39 cellular contexts compared by ENCODE assay signal in the genomic region with DNA sequence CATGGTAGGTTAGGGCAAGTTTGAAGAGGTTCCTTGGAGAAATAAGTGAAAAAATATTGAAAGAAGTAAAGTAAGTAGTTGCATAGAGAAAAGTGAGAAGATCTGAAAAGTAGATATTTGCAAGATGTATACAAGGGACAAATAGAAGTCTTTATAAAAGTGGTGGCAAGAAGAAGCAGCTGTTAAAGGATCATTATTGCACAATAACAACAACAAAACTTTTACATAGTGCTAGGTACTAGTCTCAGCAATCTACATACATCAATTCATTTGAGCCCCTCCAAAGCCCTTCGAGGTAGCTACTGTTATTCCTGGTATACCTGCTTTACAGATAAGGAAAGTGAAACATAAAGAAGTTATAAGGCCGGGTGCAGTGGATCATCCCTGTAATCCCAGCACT.
"Had no signal": no experiment of that assay in that cellular context is flagged by ENCODE, and none has a peak within 500 bp of the region (broad histone marks: within the 10 kb centered on the region; RNA-seq: fewer than 3 reads in every experiment).

No MANE protein-coding gene starts in this region.

- H3K27ac ChIP-seq: adrenal gland, ascending aorta, body of pancreas, brain microvascular endothelial cell, breast epithelium, cardiac muscle cell had no signal

- H3K27me3 ChIP-seq: adrenal gland, ascending aorta, body of pancreas, brain microvascular endothelial cell, breast epithelium, cardiac muscle cell had no signal

- DNase-seq: activated effector memory CD4-positive, alpha-beta T cell treated with anti-CD3 and anti-CD28 coated beads, Interleukin-2, amount 50 U/mL, for 16 hours; activated effector memory CD4-positive, alpha-beta T cell treated with Interleukin-2 at 50 U/mL for 16 hours; activated gamma-delta T cell; activated gamma-delta T cell treated with Interleukin-2 at 50 U/mL for 16 hours; activated naive CD4-positive, alpha-beta T cell; activated naive CD4-positive, alpha-beta T cell treated with anti-CD3 and anti-CD28 coated beads for 36 hours; activated naive CD4-positive, alpha-beta T cell treated with anti-CD3 and anti-CD28 coated beads, Interleukin-2, amount 10 ng/mL, durations not matched to agents 7 days and 5 days; activated naive CD4-positive, alpha-beta T cell treated with anti-CD3 and anti-CD28 coated beads, Interleukin-2, amount 50 U/mL, for 16 hours; activated naive CD4-positive, alpha-beta T cell treated with Interleukin-2 at 50 U/mL for 16 hours; activated naive CD8-positive, alpha-beta T cell treated with anti-CD3 and anti-CD28 coated beads for 36 hours; activated naive CD8-positive, alpha-beta T cell treated with anti-CD3 and anti-CD28 coated beads, Interleukin-2, amount 10 ng/mL, durations not matched to agents 7 days and 5 days; activated naive CD8-positive, alpha-beta T cell treated with anti-CD3 and anti-CD28 coated beads, Interleukin-2, amount 50 U/mL, for 24 hours; activated T-cell treated with anti-CD3 and anti-CD28 coated beads, Interleukin-2, amount 50 U/mL, for 4 hours; activated T-cell treated with anti-CD3 and anti-CD28 coated beads, Interleukin-2, amount 50 U/mL, for 48 hours; activated T-cell treated with anti-CD3 and anti-CD28 coated beads, Interleukin-2, amount 50 U/mL, for 72 hours; adrenal gland; amniotic stem cell; amygdala; anterior cingulate cortex; aorta; body of pancreas; brain microvascular endothelial cell; caudate nucleus; central memory CD4-positive, alpha-beta T cell; cerebellar nuclear complex had no signal

- H3K4me3 Mint-ChIP-seq: activated naive CD4-positive, alpha-beta T cell treated with anti-CD3 and anti-CD28 coated beads for 36 hours; activated naive CD4-positive, alpha-beta T cell treated with anti-CD3 and anti-CD28 coated beads, Interleukin-2, amount 10 ng/mL, durations not matched to agents 7 days and 5 days; activated naive CD4-positive, alpha-beta T cell treated with anti-CD3 and anti-CD28 coated beads, Interleukin-2, amount 50 U/mL, for 24 hours; activated naive CD8-positive, alpha-beta T cell; activated naive CD8-positive, alpha-beta T cell treated with anti-CD3 and anti-CD28 coated beads for 36 hours; activated naive CD8-positive, alpha-beta T cell treated with anti-CD3 and anti-CD28 coated beads, Interleukin-2, amount 10 ng/mL, durations not matched to agents 7 days and 5 days; activated naive CD8-positive, alpha-beta T cell treated with anti-CD3 and anti-CD28 coated beads, Interleukin-2, amount 50 U/mL, for 24 hours; activated T-cell treated with anti-CD3 and anti-CD28 coated beads, Interleukin-2, amount 50 U/mL, for 4 hours; activated T-cell treated with anti-CD3 and anti-CD28 coated beads, Interleukin-2, amount 50 U/mL, for 72 hours; activated T-helper 1 cell treated with anti-CD3 and anti-CD28 coated beads, Interleukin-12 subunit alpha, Interleukin-12 subunit beta, Interleukin-2, Interleukin-4 antibody, amounts not matched to agents 30 ng/mL and 10 ng/mL and 1 ng/mL, durations not matched to agents 14 hours and 24 hours and 36 hours; activated T-helper 17 cell treated with anti-CD3 and anti-CD28 coated beads, Interleukin-2, amount 50 U/mL, for 72 hours; brain; central memory CD8-positive, alpha-beta T cell had no signal

- H3K4me3 ChIP-seq: adrenal gland, ascending aorta, body of pancreas, breast epithelium, cardiac muscle cell had no signal

- H3K9me3 ChIP-seq: adrenal gland, ascending aorta, body of pancreas, breast epithelium had no signal

- H3K27ac Mint-ChIP-seq: activated naive CD4-positive, alpha-beta T cell treated with anti-CD3 and anti-CD28 coated beads for 36 hours; activated naive CD4-positive, alpha-beta T cell treated with anti-CD3 and anti-CD28 coated beads, Interleukin-2, amount 10 ng/mL, durations not matched to agents 7 days and 5 days; activated naive CD4-positive, alpha-beta T cell treated with anti-CD3 and anti-CD28 coated beads, Interleukin-2, amount 50 U/mL, for 24 hours; activated naive CD4-positive, alpha-beta T cell treated with anti-CD3 and anti-CD28 coated beads, Interleukin-2, amount 50 U/mL, for 72 hours; activated naive CD8-positive, alpha-beta T cell; activated naive CD8-positive, alpha-beta T cell treated with anti-CD3 and anti-CD28 coated beads for 36 hours; activated naive CD8-positive, alpha-beta T cell treated with anti-CD3 and anti-CD28 coated beads, Interleukin-2, amount 10 ng/mL, durations not matched to agents 7 days and 5 days; activated naive CD8-positive, alpha-beta T cell treated with anti-CD3 and anti-CD28 coated beads, Interleukin-2, amount 50 U/mL, for 24 hours; activated T-cell treated with anti-CD3 and anti-CD28 coated beads, Interleukin-2, amount 50 U/mL, for 72 hours; activated T-helper 1 cell treated with anti-CD3 and anti-CD28 coated beads, Interleukin-12 subunit alpha, Interleukin-12 subunit beta, Interleukin-2, Interleukin-4 antibody, amounts not matched to agents 30 ng/mL and 10 ng/mL and 1 ng/mL, durations not matched to agents 14 hours and 24 hours and 36 hours; activated T-helper 17 cell treated with anti-CD3 and anti-CD28 coated beads, Interleukin-2, amount 50 U/mL, for 72 hours; activated T-helper 2 cell treated with anti-CD3 and anti-CD28 coated beads, Interferon-gamma antibody, Interleukin-2, Interleukin-4, amounts not matched to agents 10 μg/mL and 5 μg/mL and 100 μg/mL, durations not matched to agents 14 hours and 24 hours and 36 hours; brain had no signal

- H3K36me3 ChIP-seq: adrenal gland, ascending aorta, brain microvascular endothelial cell, breast epithelium, cardiac muscle cell had no signal

- H3K9me3 Mint-ChIP-seq: activated naive CD4-positive, alpha-beta T cell treated with anti-CD3 and anti-CD28 coated beads, Interleukin-2, amount 10 ng/mL, durations not matched to agents 7 days and 5 days; activated naive CD4-positive, alpha-beta T cell treated with anti-CD3 and anti-CD28 coated beads, Interleukin-2, amount 50 U/mL, for 24 hours; activated naive CD8-positive, alpha-beta T cell treated with anti-CD3 and anti-CD28 coated beads for 36 hours; activated naive CD8-positive, alpha-beta T cell treated with anti-CD3 and anti-CD28 coated beads, Interleukin-2, amount 10 ng/mL, durations not matched to agents 7 days and 5 days; activated T-helper 1 cell treated with anti-CD3 and anti-CD28 coated beads, Interleukin-12 subunit alpha, Interleukin-12 subunit beta, Interleukin-2, Interleukin-4 antibody, amounts not matched to agents 30 ng/mL and 10 ng/mL and 1 ng/mL, durations not matched to agents 14 hours and 24 hours and 36 hours; activated T-helper 2 cell treated with anti-CD3 and anti-CD28 coated beads, Interferon-gamma antibody, Interleukin-2, Interleukin-4, amounts not matched to agents 10 μg/mL and 5 μg/mL and 100 μg/mL, durations not matched to agents 14 hours and 24 hours and 36 hours had no signal

- H3K36me3 Mint-ChIP-seq: activated naive CD4-positive, alpha-beta T cell treated with anti-CD3 and anti-CD28 coated beads, Interleukin-2, amount 10 ng/mL, durations not matched to agents 7 days and 5 days; activated naive CD4-positive, alpha-beta T cell treated with anti-CD3 and anti-CD28 coated beads, Interleukin-2, amount 50 U/mL, for 24 hours; activated naive CD4-positive, alpha-beta T cell treated with anti-CD3 and anti-CD28 coated beads, Interleukin-2, amount 50 U/mL, for 72 hours; activated naive CD8-positive, alpha-beta T cell; activated naive CD8-positive, alpha-beta T cell treated with anti-CD3 and anti-CD28 coated beads for 36 hours; activated naive CD8-positive, alpha-beta T cell treated with anti-CD3 and anti-CD28 coated beads, Interleukin-2, amount 10 ng/mL, durations not matched to agents 7 days and 5 days had no signal

- ATAC-seq: activated naive CD4-positive, alpha-beta T cell treated with anti-CD3 and anti-CD28 coated beads, Interleukin-2, amount 50 U/mL, for 72 hours; activated naive CD8-positive, alpha-beta T cell treated with anti-CD3 and anti-CD28 coated beads, Interleukin-2, amount 50 U/mL, for 24 hours; activated T-cell treated with anti-CD3 and anti-CD28 coated beads, Interleukin-2, amount 50 U/mL, for 4 hours; activated T-cell treated with anti-CD3 and anti-CD28 coated beads, Interleukin-2, amount 50 U/mL, for 72 hours; activated T-helper 17 cell treated with anti-CD3 and anti-CD28 coated beads, Interleukin-2, amount 50 U/mL, for 72 hours; body of pancreas had no signal

- H3K4me1 ChIP-seq: adrenal gland, ascending aorta, body of pancreas, breast epithelium had no signal

- H3K4me1 Mint-ChIP-seq: activated naive CD4-positive, alpha-beta T cell treated with anti-CD3 and anti-CD28 coated beads, Interleukin-2, amount 10 ng/mL, durations not matched to agents 7 days and 5 days; activated naive CD4-positive, alpha-beta T cell treated with anti-CD3 and anti-CD28 coated beads, Interleukin-2, amount 50 U/mL, for 24 hours; activated naive CD8-positive, alpha-beta T cell treated with anti-CD3 and anti-CD28 coated beads for 36 hours; activated naive CD8-positive, alpha-beta T cell treated with anti-CD3 and anti-CD28 coated beads, Interleukin-2, amount 10 ng/mL, durations not matched to agents 7 days and 5 days; activated naive CD8-positive, alpha-beta T cell treated with anti-CD3 and anti-CD28 coated beads, Interleukin-2, amount 50 U/mL, for 24 hours; activated T-helper 17 cell treated with anti-CD3 and anti-CD28 coated beads, Interleukin-2, amount 50 U/mL, for 72 hours; central memory CD8-positive, alpha-beta T cell had no signal

- H3K27me3 Mint-ChIP-seq: activated naive CD4-positive, alpha-beta T cell treated with anti-CD3 and anti-CD28 coated beads, Interleukin-2, amount 10 ng/mL, durations not matched to agents 7 days and 5 days; brain had no signal

- FAIRE-seq: astrocyte, bronchial epithelial cell, colon had no signal
